Comparison of ENCODE assay signal across 1 cellular context in genomic region chr6:30470968-30471367, GRCh38.
TF ChIP-seq lines count a peak whose summit lies in the region.

No MANE protein-coding gene starts in this region.

TF ChIP-seq in K562, 482 proteins besides CTCF, POLR2A, EP300 and RAD21 (continued from another document):
- TF ChIP-seq ZSCAN32 (CRISPR knock-in tag; IDR thresholded peaks at IDR 0.05) = peak; percentile 88
